Comparison of ENCODE assay signal across 25 cellular contexts in genomic region chr21:46557919-46558392, GRCh38. TPM values are rescaled to one million over a fixed set of nuclear protein-coding genes. Genes with fewer than 3 reads are reported as not detected.
DNase-seq lines count a peak whose midpoint lies in the region; ATAC-seq and TF ChIP-seq lines count a peak whose summit lies in the region.
"Had no signal": no experiment of that assay in that cellular context is flagged by ENCODE, and none has a peak within 500 bp of the region (broad histone marks: within the 10 kb centered on the region; RNA-seq: fewer than 3 reads in every experiment).

No MANE protein-coding gene starts in this region.

- no peaks in the 10 kb centered on the region for H3K79me2 ChIP-seq in OCI-LY1 (ENCODE audit: insufficient read depth, low read length)

- H3K4me3 ChIP-seq in OCI-LY1 (ENCODE audit: low read depth, low read length, poor library complexity, severe bottlenecking) (no peak overlapping the region), transverse colon (no peak overlapping the region)
- H3K4me3 ChIP-seq: cardiac muscle cell, suprapubic skin had no signal

- ATAC-seq in stimulated activated memory B cell treated with anti-CD40 and anti-IgM and Interleukin-4, amounts not matched to agents 10 μg/mL and 1 μg/mL and 100 μg/mL, for 72 hours = no peak
- ATAC-seq in HG02885 (IDR thresholded peaks at IDR 0.05; ENCODE audit: poor library complexity, unreplicated experiment) = no peak
- ATAC-seq: SK-N-SH treated with all-trans-retinoic acid at 6 μM for 48 hours had no signal

- H3K4me2 ChIP-seq in OCI-LY1 (ENCODE audit: low read length) = no peak overlapping the region

- H3K4me1 Mint-ChIP-seq in stimulated activated memory B cell treated with anti-CD40 and anti-IgM and Interleukin-4, amounts not matched to agents 10 μg/mL and 1 μg/mL and 100 μg/mL, for 72 hours = peaks cover 22% of the 10 kb centered on the region
- H3K4me1 Mint-ChIP-seq: H9 had no signal

- H3K36me3 Mint-ChIP-seq in stimulated activated memory B cell treated with anti-CD40 and anti-IgM and Interleukin-4, amounts not matched to agents 10 μg/mL and 1 μg/mL and 100 μg/mL, for 72 hours = peaks cover 60% of the 10 kb centered on the region

- H3K4me1 ChIP-seq in OCI-LY1 (ENCODE audit: insufficient read depth, low read length, severe bottlenecking) (peaks cover 30% of the 10 kb centered on the region), transverse colon (no peaks in the 10 kb centered on the region)
- H3K4me1 ChIP-seq: suprapubic skin had no signal

- no peaks in the 10 kb centered on the region for H3K27me3 Mint-ChIP-seq in stimulated activated memory B cell treated with anti-CD40 and anti-IgM and Interleukin-4, amounts not matched to agents 10 μg/mL and 1 μg/mL and 100 μg/mL, for 72 hours
- H3K27me3 Mint-ChIP-seq: activated CD4-positive, alpha-beta T cell treated with anti-CD3 and anti-CD28 coated beads, Interleukin-2, amount 10 ng/mL, durations not matched to agents 24 days and 14 days; dendritic cell treated with granulocyte-macrophage colony-stimulating factor and Interleukin-4, amounts not matched to agents 40 ng/mL and 50 ng/mL, for 4 days had no signal

- peak overlapping the region; percentile 83 for H3K27ac Mint-ChIP-seq in stimulated activated memory B cell treated with anti-CD40 and anti-IgM and Interleukin-4, amounts not matched to agents 10 μg/mL and 1 μg/mL and 100 μg/mL, for 72 hours
- H3K27ac Mint-ChIP-seq: dendritic cell treated with granulocyte-macrophage colony-stimulating factor and Interleukin-4, amounts not matched to agents 40 ng/mL and 50 ng/mL, for 4 days had no signal

- H3K9me3 Mint-ChIP-seq in stimulated activated memory B cell treated with anti-CD40 and anti-IgM and Interleukin-4, amounts not matched to agents 10 μg/mL and 1 μg/mL and 100 μg/mL, for 72 hours = no peaks in the 10 kb centered on the region
- H3K9me3 Mint-ChIP-seq: activated CD4-positive, alpha-beta T cell treated with anti-CD3 and anti-CD28 coated beads, Interleukin-2, amount 10 ng/mL, durations not matched to agents 24 days and 14 days; dendritic cell treated with granulocyte-macrophage colony-stimulating factor and Interleukin-4, amounts not matched to agents 40 ng/mL and 50 ng/mL, for 4 days; H9 had no signal

- no peak overlapping the region for H3K4me3 Mint-ChIP-seq in stimulated activated memory B cell treated with anti-CD40 and anti-IgM and Interleukin-4, amounts not matched to agents 10 μg/mL and 1 μg/mL and 100 μg/mL, for 72 hours
- H3K4me3 Mint-ChIP-seq: activated CD4-positive, alpha-beta T cell treated with anti-CD3 and anti-CD28 coated beads, Interleukin-2, amount 10 ng/mL, durations not matched to agents 24 days and 14 days; dendritic cell treated with granulocyte-macrophage colony-stimulating factor and Interleukin-4, amounts not matched to agents 40 ng/mL and 50 ng/mL, for 4 days; H9 had no signal

- H3K27me3 ChIP-seq in OCI-LY1 (ENCODE audit: insufficient read depth, low read length) = no peaks in the 10 kb centered on the region
- no peaks in the 10 kb centered on the region for H3K27me3 ChIP-seq in transverse colon
- H3K27me3 ChIP-seq: cardiac muscle cell, suprapubic skin had no signal

- intact Hi-C loops in transverse colon (cut with DNase I; ENCODE audit: low total_unique reads) = no loop called here

- H3K9me2 ChIP-seq in OCI-LY1 (ENCODE audit: low read depth, low read length) = no peaks in the 10 kb centered on the region

- no peaks in the 10 kb centered on the region for H4K20me1 ChIP-seq in OCI-LY1 (ENCODE audit: insufficient read depth, low read length)

- 95% methylated on average over 26 of the region's 26 CpGs; no CpG with 5 or more reads in 1 of the 2 donors for WGBS in transverse colon (ENCODE audit: low coverage in 1 of 2), 2 donors

- no peak for TF ChIP-seq EP300 in transverse colon (IDR thresholded peaks at IDR 0.05; ENCODE audit: low read depth)

- no peak overlapping the region for H3K9ac ChIP-seq in OCI-LY1 (ENCODE audit: low read length)

- TF ChIP-seq CTCF in OCI-LY1 (IDR thresholded peaks at IDR 0.05; ENCODE audit: low read length) = no peak
- TF ChIP-seq CTCF in transverse colon (IDR thresholded peaks at IDR 0.05) = no peak

- peaks cover 30% of the 10 kb centered on the region; the same call in 1 of the 2 replicates for H3K36me3 ChIP-seq in OCI-LY1 (ENCODE audit: insufficient read depth, low read length)
- peaks cover 0 to 39% (median 18%) of the 10 kb centered on the region in 4 donors for H3K36me3 ChIP-seq in transverse colon

- no peak for TF ChIP-seq POLR2A in transverse colon (IDR thresholded peaks at IDR 0.05)

- no peaks in the 10 kb centered on the region for H3F3A ChIP-seq in OCI-LY1 (ENCODE audit: insufficient read depth, low read length)

- in situ Hi-C loops in transverse colon (cut with MboI; ENCODE audit: low pct_ligation_motif_present in 1 of 4, low pct_unique_long_range_greater_than_20kb in 1 of 4, low sequenced_read_pairs in 3 of 4) = no loop called here

- no peak overlapping the region for H2AFZ ChIP-seq in OCI-LY1 (ENCODE audit: low read length)

- peak; percentile 42 for DNase-seq in activated effector memory CD4-positive, alpha-beta T cell treated with anti-CD3 and anti-CD28 coated beads, Interleukin-2, amount 50 U/mL, for 16 hours
- no peak for DNase-seq in activated effector memory CD4-positive, alpha-beta T cell treated with Interleukin-2 at 50 U/mL for 16 hours
- DNase-seq in islet precursor cell (peak; percentile 42), transverse colon (no peak), AG08396 (ENCODE audit: low spot score) (no peak)
- DNase-seq: activated CD4-positive, alpha-beta T cell treated with anti-CD3 and anti-CD28 coated beads, Interleukin-2, amount 10 ng/mL, durations not matched to agents 24 days and 14 days; activated naive CD4-positive, alpha-beta T cell treated with anti-CD3 and anti-CD28 coated beads, Interleukin-2, amount 50 U/mL, for 16 hours; Calu3; H9; NCI-H1092 treated with DMSO at 0.1 percent for 48 hours; NCI-H2029; NCI-H526 treated with DMSO at 0.1 percent for 48 hours; nucleus accumbens; small intestine; stimulated activated CD4-positive, alpha-beta T cell treated with anti-CD3 and anti-CD28 coated beads, Interleukin-2, amount 100 ng/mL, for 24 hours; WERI-Rb-1 had no signal

- H3K9me3 ChIP-seq in OCI-LY1 (ENCODE audit: low read length) (no peaks in the 10 kb centered on the region), transverse colon (no peaks in the 10 kb centered on the region)
- H3K9me3 ChIP-seq: suprapubic skin had no signal

- peak overlapping the region; percentile 94 for H3K27ac ChIP-seq in OCI-LY1 (ENCODE audit: low read depth, low read length, poor library complexity, severe bottlenecking)
- H3K27ac ChIP-seq in transverse colon = no peak overlapping the region
- H3K27ac ChIP-seq: cardiac muscle cell, HL-60, suprapubic skin, WERI-Rb-1 had no signal

RNA-seq across cellular contexts. Expression of gene S100B, which starts 46.9 kb away (rescaled TPM):
- total RNA-seq in transverse colon = 10 to 100 TPM; 10.6 to 37.2 (median 23.2) TPM
- total RNA-seq: activated CD4-positive, alpha-beta T cell treated with anti-CD3 and anti-CD28 coated beads, Interleukin-2, amount 10 ng/mL, durations not matched to agents 24 days and 14 days; Calu3; fibroblast of lung had no signal

Comparison
In these comparisons a context has a peak if more than half of its experiments do, and no peak if none do; other contexts are left out.
1. DNase-seq: peak in activated effector memory CD4-positive, alpha-beta T cell treated with anti-CD3 and anti-CD28 coated beads, Interleukin-2, amount 50 U/mL, for 16 hours (single experiment) and islet precursor cell (single experiment); none in activated effector memory CD4-positive, alpha-beta T cell treated with Interleukin-2 at 50 U/mL for 16 hours (single experiment), transverse colon (single experiment) and AG08396 (single experiment).